8 cellular contexts compared by ENCODE assay signal in the genomic region with DNA sequence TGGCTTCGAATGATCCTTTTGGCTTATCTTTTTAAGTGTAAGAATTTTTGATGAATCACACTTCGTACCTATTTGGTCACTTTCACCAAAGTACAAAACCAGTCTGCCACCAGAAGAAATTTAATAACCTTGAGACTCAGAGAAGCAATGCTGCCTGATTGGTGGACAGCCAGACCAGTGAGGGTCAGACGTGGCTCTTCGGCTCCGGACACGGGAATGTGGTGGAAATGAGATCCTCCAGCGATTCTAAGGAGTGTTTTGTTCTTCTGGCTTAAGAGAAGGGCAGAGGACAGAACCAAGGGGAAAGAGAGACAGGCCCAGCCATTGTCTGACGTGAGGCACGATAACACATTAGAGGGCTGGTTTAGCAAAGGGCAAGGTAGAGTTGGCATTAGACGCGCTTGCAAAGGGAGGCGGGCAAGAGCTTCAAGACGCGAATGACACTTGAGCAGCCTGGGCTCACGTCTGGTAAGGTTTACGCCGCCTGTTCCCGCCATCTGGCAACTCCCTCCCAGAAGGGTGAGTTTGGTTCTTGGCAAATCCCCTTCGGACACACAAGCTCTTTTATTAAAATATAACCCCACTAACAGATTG. TPM values are rescaled to one million over a fixed set of nuclear protein-coding genes. Genes with fewer than 3 reads are reported as not detected.
A peak's percentile ranks its signal among the peaks of the same experiment; 100 is the strongest.
DNase-seq lines count a peak whose midpoint lies in the region; ATAC-seq and TF ChIP-seq lines count a peak whose summit lies in the region.

No MANE protein-coding gene starts in this region.

- TF ChIP-seq CTCF in RWPE2 (IDR thresholded peaks at IDR 0.05; ENCODE audit: poor library complexity, severe bottlenecking) (no peak), neural crest cell (conservative IDR thresholded peaks at IDR 0.05) (no peak), GM20000 (IDR thresholded peaks at IDR 0.05; ENCODE audit: extremely low read depth, missing control alignments) (no peak)

- H3K36me3 ChIP-seq in RWPE2 (ENCODE audit: low read depth), result no peaks in the 10 kb centered on the region

- H3K4me1 Mint-ChIP-seq in neural crest cell, result peaks cover 12% of the 10 kb centered on the region

- H3K9me3 Mint-ChIP-seq in neural crest cell, result no peaks in the 10 kb centered on the region

- peaks cover 13% of the 10 kb centered on the region for H3K4me1 ChIP-seq in RWPE2 (ENCODE audit: insufficient read depth, poor library complexity, severe bottlenecking)

- no peaks in the 10 kb centered on the region for H3K9me3 ChIP-seq in RWPE2 (ENCODE audit: severe bottlenecking)

- H3K36me3 Mint-ChIP-seq in neural crest cell (ENCODE audit: low read depth), result no peaks in the 10 kb centered on the region

- H3K4me3 Mint-ChIP-seq in neural crest cell, result peak overlapping the region; percentile 92

- peak overlapping the region; percentile 31 for H3K4me3 ChIP-seq in RWPE2 (ENCODE audit: severe bottlenecking)

- no peaks in the 10 kb centered on the region for H3K27me3 ChIP-seq in RWPE2 (ENCODE audit: insufficient read depth, poor library complexity, severe bottlenecking)

- in situ Hi-C loops in ACHN (cut with HindIII; ENCODE audit: low pct_ligation_motif_present, low pct_unique_long_range_greater_than_20kb, low sequenced_read_pairs), result no loop called here

- H3K27ac ChIP-seq in RWPE2 (ENCODE audit: poor library complexity, severe bottlenecking) (peak overlapping the region; percentile 77), epithelial cell of prostate (peak overlapping the region; percentile 96)

- H3K27me3 Mint-ChIP-seq in neural crest cell (ENCODE audit: low read depth), result peaks cover 18% of the 10 kb centered on the region

- peak overlapping the region; percentile 95 for H3K27ac Mint-ChIP-seq in neural crest cell (ENCODE audit: unreplicated experiment)

- peak; percentile 15 for ATAC-seq in GM18505 (IDR thresholded peaks at IDR 0.05; ENCODE audit: unreplicated experiment)
- peak; percentile 16 for ATAC-seq in HG03520 (IDR thresholded peaks at IDR 0.05; ENCODE audit: unreplicated experiment)
- peak; percentile 55 for ATAC-seq in RWPE2 (ENCODE audit: low read depth)

- no peak for TF ChIP-seq POLR2A in GM18505 (IDR thresholded peaks at IDR 0.05; ENCODE audit: borderline replicate concordance, extremely low read depth, insufficient read depth, insufficient read length)

- DNase-seq in ACHN (peak; percentile 68), RWPE2 (ENCODE audit: low spot score) (no peak), epithelial cell of prostate (ENCODE audit: low read depth, low spot score) (no peak), neural crest cell (ENCODE audit: low read depth, low spot score) (peak; percentile 16), AG08396 (ENCODE audit: low spot score) (no peak), GM20000 (ENCODE audit: low spot score) (no peak)

RNA-seq across cellular contexts. Expression of a gene that starts 49.9 kb away (rescaled TPM):
- total RNA-seq in neural crest cell, result 86.7 and 88.2 TPM in 2 replicates

Comparison
In these comparisons a context has a peak if more than half of its experiments do, and no peak if none do; other contexts are left out.
1. DNase-seq: peak in ACHN (single experiment) and neural crest cell (single experiment); none in RWPE2 (single experiment), epithelial cell of prostate (single experiment), AG08396 (single experiment) and GM20000 (single experiment).
2. Peak in every context shown above with its lines, with median percentiles within 50 percentile points of each other: ATAC-seq.